In the genomic region with DNA sequence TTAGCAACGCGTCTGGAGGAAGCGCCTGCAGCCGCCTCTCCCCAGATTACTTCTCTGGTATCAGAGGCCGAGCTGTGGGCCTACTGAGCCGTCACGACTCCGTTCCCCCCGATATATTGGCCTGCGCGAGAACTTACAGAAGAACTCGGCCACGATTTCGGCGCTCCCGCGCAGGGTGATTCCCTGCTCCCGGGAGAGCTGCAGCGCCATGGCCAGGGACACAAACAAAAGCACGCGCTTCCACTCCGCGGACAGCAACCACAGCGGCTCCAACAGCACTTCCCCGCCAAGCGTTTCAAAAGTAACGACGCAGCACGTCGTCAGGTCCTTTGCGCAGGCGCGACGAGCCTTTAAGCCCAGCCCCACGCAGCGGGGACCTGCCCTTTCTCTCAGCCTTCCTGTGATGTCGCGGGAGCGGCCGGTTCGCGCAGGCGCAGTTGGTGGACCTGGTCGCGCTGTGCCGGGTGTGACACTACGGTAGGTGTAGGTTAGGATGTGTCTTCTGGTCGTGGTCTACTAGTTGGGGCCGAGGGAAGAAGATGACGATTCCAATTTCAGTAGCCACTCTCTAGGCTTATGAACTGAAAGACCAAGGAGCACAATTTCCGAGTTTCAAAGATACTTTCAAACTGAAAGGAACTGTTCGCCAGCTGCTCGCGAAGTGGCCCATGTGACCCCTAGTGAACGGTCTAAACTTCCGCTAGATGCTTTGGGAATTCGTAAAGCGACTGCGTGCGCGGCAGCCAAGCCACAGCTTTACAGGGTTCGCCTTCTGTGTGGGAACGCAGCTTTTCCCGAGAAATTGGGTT, we compare ENCODE assay signal across 1 cellular context.
TF ChIP-seq lines count a peak whose summit lies in the region.

Gene MAD2L1 (minus strand): TSS at position 324 of the 809 bp plus-strand sequence. CDS start 114 bp downstream, at position 210.

TF ChIP-seq in HepG2, 621 proteins besides CTCF, POLR2A, EP300 and RAD21 (continued from another document and continues in another):
- no peak for TF ChIP-seq ZNF281 (CRISPR knock-in tag; IDR thresholded peaks at IDR 0.05; ENCODE audit: borderline replicate concordance)
- no peak for TF ChIP-seq NONO (IDR thresholded peaks at IDR 0.05)
- TF ChIP-seq NONO (CRISPR knock-in tag; conservative IDR thresholded peaks at IDR 0.05): peak; percentile 77
- no peak for TF ChIP-seq MAFG (CRISPR knock-in tag; IDR thresholded peaks at IDR 0.05)
- no peak for TF ChIP-seq SRF (IDR thresholded peaks at IDR 0.05; ENCODE audit: low read depth, low read length)
- TF ChIP-seq ZNF883 (CRISPR knock-in tag; IDR thresholded peaks at IDR 0.05; ENCODE audit: not compliant biosample characterization): peak; percentile 81
- peak; percentile 54; the same call in 1 of the 2 replicates for TF ChIP-seq FOXJ3 (CRISPR knock-in tag; IDR thresholded peaks at IDR 0.05; ENCODE audit: borderline replicate concordance)
- TF ChIP-seq ZNF562 (CRISPR knock-in tag; IDR thresholded peaks at IDR 0.05; ENCODE audit: borderline replicate concordance): 0 out of 2 replicates have a peak, but pooled peaks have one; percentile 23
- TF ChIP-seq TBX3 (IDR thresholded peaks at IDR 0.05; ENCODE audit: borderline replicate concordance): no peak
- TF ChIP-seq ONECUT2 (CRISPR knock-in tag; IDR thresholded peaks at IDR 0.05): no peak
- TF ChIP-seq KLF9 (CRISPR knock-in tag; IDR thresholded peaks at IDR 0.05; ENCODE audit: low read depth): peak; percentile 36; the same call in 1 of the 2 replicates
- TF ChIP-seq ZNF468 (CRISPR knock-in tag; IDR thresholded peaks at IDR 0.05): no peak
- TF ChIP-seq NFE2 (CRISPR knock-in tag; IDR thresholded peaks at IDR 0.05): no peak
- TF ChIP-seq CREB1 (IDR thresholded peaks at IDR 0.05): peak; percentile 88
- TF ChIP-seq CREB1 (CRISPR knock-in tag; IDR thresholded peaks at IDR 0.05): peak; percentile 93
- TF ChIP-seq NCOA5 (CRISPR knock-in tag; IDR thresholded peaks at IDR 0.05): no peak
- TF ChIP-seq ZNF251 (CRISPR knock-in tag; IDR thresholded peaks at IDR 0.05): no peak
- no peak for TF ChIP-seq TSC22D2 (CRISPR knock-in tag; IDR thresholded peaks at IDR 0.05; ENCODE audit: borderline replicate concordance)
- no peak for TF ChIP-seq SMAD9 (CRISPR knock-in tag; IDR thresholded peaks at IDR 0.05)
- TF ChIP-seq TRAFD1 (CRISPR knock-in tag; IDR thresholded peaks at IDR 0.05; ENCODE audit: borderline replicate concordance): peak; percentile 79; the same call in 1 of the 2 replicates
- no peak for TF ChIP-seq MTA1 (CRISPR knock-in tag; IDR thresholded peaks at IDR 0.05; ENCODE audit: borderline replicate concordance)
- no peak for TF ChIP-seq MAZ (IDR thresholded peaks at IDR 0.05; ENCODE audit: borderline replicate concordance, low read depth, low read length)
- peak; percentile 34; the same call in 1 of the 2 replicates for TF ChIP-seq MAZ (CRISPR knock-in tag; IDR thresholded peaks at IDR 0.05; ENCODE audit: low read depth)
- no peak for TF ChIP-seq SOX5 (CRISPR knock-in tag; IDR thresholded peaks at IDR 0.05; ENCODE audit: borderline replicate concordance)
- TF ChIP-seq RORA (CRISPR knock-in tag; IDR thresholded peaks at IDR 0.05): no peak
- no peak for TF ChIP-seq ATF3 (CRISPR knock-in tag; IDR thresholded peaks at IDR 0.05)
- TF ChIP-seq KDM6A (CRISPR knock-in tag; IDR thresholded peaks at IDR 0.05; ENCODE audit: low read depth): no peak
- TF ChIP-seq, protein P1, sequence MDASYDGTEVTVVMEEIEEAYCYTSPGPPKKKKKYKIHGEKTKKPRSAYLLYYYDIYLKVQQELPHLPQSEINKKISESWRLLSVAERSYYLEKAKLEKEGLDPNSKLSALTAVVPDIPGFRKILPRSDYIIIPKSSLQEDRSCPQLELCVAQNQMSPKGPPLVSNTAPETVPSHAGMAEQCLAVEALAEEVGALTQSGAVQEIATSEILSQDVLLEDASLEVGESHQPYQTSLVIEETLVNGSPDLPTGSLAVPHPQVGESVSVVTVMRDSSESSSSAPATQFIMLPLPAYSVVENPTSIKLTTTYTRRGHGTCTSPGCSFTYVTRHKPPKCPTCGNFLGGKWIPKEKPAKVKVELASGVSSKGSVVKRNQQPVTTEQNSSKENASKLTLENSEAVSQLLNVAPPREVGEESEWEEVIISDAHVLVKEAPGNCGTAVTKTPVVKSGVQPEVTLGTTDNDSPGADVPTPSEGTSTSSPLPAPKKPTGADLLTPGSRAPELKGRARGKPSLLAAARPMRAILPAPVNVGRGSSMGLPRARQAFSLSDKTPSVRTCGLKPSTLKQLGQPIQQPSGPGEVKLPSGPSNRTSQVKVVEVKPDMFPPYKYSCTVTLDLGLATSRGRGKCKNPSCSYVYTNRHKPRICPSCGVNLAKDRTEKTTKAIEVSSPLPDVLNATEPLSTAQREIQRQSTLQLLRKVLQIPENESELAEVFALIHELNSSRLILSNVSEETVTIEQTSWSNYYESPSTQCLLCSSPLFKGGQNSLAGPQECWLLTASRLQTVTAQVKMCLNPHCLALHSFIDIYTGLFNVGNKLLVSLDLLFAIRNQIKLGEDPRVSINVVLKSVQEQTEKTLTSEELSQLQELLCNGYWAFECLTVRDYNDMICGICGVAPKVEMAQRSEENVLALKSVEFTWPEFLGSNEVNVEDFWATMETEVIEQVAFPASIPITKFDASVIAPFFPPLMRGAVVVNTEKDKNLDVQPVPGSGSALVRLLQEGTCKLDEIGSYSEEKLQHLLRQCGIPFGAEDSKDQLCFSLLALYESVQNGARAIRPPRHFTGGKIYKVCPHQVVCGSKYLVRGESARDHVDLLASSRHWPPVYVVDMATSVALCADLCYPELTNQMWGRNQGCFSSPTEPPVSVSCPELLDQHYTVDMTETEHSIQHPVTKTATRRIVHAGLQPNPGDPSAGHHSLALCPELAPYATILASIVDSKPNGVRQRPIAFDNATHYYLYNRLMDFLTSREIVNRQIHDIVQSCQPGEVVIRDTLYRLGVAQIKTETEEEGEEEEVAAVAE (CRISPR knock-in tag; IDR thresholded peaks at IDR 0.05; ENCODE audit: borderline replicate concordance): no peak; the same call in 1 of the 2 replicates
- peak; percentile 20; the same call in 1 of the 2 replicates for TF ChIP-seq NRL (CRISPR knock-in tag; IDR thresholded peaks at IDR 0.05; ENCODE audit: borderline replicate concordance)
- no peak for TF ChIP-seq DBP (CRISPR knock-in tag; IDR thresholded peaks at IDR 0.05; ENCODE audit: not compliant biosample characterization)
- peak; percentile 94 for TF ChIP-seq ARNT2 (CRISPR knock-in tag; IDR thresholded peaks at IDR 0.05; ENCODE audit: low read depth)
- no peak; the same call in 1 of the 2 replicates for TF ChIP-seq ZNF782 (CRISPR knock-in tag; IDR thresholded peaks at IDR 0.05; ENCODE audit: borderline replicate concordance)
- no peak for TF ChIP-seq YY1 (IDR thresholded peaks at IDR 0.05; ENCODE audit: insufficient read depth, insufficient replicate concordance, low read depth, low read length)
- TF ChIP-seq, protein P2, sequence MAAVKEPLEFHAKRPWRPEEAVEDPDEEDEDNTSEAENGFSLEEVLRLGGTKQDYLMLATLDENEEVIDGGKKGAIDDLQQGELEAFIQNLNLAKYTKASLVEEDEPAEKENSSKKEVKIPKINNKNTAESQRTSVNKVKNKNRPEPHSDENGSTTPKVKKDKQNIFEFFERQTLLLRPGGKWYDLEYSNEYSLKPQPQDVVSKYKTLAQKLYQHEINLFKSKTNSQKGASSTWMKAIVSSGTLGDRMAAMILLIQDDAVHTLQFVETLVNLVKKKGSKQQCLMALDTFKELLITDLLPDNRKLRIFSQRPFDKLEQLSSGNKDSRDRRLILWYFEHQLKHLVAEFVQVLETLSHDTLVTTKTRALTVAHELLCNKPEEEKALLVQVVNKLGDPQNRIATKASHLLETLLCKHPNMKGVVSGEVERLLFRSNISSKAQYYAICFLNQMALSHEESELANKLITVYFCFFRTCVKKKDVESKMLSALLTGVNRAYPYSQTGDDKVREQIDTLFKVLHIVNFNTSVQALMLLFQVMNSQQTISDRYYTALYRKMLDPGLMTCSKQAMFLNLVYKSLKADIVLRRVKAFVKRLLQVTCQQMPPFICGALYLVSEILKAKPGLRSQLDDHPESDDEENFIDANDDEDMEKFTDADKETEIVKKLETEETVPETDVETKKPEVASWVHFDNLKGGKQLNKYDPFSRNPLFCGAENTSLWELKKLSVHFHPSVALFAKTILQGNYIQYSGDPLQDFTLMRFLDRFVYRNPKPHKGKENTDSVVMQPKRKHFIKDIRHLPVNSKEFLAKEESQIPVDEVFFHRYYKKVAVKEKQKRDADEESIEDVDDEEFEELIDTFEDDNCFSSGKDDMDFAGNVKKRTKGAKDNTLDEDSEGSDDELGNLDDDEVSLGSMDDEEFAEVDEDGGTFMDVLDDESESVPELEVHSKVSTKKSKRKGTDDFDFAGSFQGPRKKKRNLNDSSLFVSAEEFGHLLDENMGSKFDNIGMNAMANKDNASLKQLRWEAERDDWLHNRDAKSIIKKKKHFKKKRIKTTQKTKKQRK (IDR thresholded peaks at IDR 0.05; ENCODE audit: low read length): no peak
- TF ChIP-seq ZNF354B (CRISPR knock-in tag; IDR thresholded peaks at IDR 0.05): no peak
- peak; percentile 98 for TF ChIP-seq KMT2A (CRISPR knock-in tag; IDR thresholded peaks at IDR 0.05)
- no peak for TF ChIP-seq MTF2 (CRISPR knock-in tag; IDR thresholded peaks at IDR 0.05; ENCODE audit: borderline replicate concordance)
- TF ChIP-seq TGIF2 (CRISPR knock-in tag; IDR thresholded peaks at IDR 0.05): peak; percentile 94
- TF ChIP-seq ZNF615 (CRISPR knock-in tag; IDR thresholded peaks at IDR 0.05; ENCODE audit: borderline replicate concordance): no peak
- TF ChIP-seq KDM3A (CRISPR knock-in tag; IDR thresholded peaks at IDR 0.05; ENCODE audit: low read depth): peak; percentile 42; the same call in 1 of the 2 replicates
- TF ChIP-seq ZMYM3 (CRISPR knock-in tag; IDR thresholded peaks at IDR 0.05): no peak
- TF ChIP-seq ZNF766 (CRISPR knock-in tag; IDR thresholded peaks at IDR 0.05; ENCODE audit: borderline replicate concordance): peak; percentile 55; the same call in 1 of the 2 replicates
- TF ChIP-seq, protein P3, sequence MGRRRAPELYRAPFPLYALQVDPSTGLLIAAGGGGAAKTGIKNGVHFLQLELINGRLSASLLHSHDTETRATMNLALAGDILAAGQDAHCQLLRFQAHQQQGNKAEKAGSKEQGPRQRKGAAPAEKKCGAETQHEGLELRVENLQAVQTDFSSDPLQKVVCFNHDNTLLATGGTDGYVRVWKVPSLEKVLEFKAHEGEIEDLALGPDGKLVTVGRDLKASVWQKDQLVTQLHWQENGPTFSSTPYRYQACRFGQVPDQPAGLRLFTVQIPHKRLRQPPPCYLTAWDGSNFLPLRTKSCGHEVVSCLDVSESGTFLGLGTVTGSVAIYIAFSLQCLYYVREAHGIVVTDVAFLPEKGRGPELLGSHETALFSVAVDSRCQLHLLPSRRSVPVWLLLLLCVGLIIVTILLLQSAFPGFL (CRISPR knock-in tag; IDR thresholded peaks at IDR 0.05): no peak
- no peak for TF ChIP-seq ZBTB2 (CRISPR knock-in tag; IDR thresholded peaks at IDR 0.05; ENCODE audit: low read depth)
